26 cellular contexts compared by ENCODE assay signal in the genomic region with DNA sequence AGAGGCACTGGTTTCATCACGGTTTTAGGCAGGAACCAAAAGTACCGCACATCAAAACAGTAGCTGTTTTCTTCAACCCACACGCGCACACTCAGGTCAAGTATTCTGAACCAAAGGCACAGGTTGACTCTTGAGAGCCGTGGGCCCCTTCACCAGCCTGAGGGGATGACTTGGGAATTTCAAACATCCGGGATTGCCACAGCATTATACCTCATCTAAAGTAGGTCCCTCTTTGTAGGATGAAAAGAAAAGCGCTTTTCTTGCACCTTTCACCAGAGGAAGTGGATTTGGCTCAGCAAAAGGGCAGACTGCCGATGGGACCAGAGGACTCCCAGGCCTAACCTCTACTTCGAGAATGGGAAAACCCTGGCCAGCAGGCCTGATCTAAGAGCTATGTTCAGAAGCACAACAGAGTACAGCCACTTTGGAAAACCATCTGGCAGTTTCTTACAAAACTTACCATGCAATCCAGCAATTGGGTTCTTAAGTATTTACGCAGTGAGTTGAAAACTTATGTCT.
DNase-seq lines count a peak whose midpoint lies in the region; ATAC-seq, FAIRE-seq and TF ChIP-seq lines count a peak whose summit lies in the region.
"Had no signal": no experiment of that assay in that cellular context is flagged by ENCODE, and none has a peak within 500 bp of the region (broad histone marks: within the 10 kb centered on the region; RNA-seq: fewer than 3 reads in every experiment).

No MANE protein-coding gene starts in this region.

- H2BK12ac ChIP-seq in trophoblast cell (ENCODE audit: low read length) = no peak overlapping the region

- H3K79me2 ChIP-seq in GM23338 (replicated peaks; ENCODE audit: insufficient read depth) (no peaks in the 10 kb centered on the region), K562 (ENCODE audit: control insufficient read depth, insufficient read depth, low read length) (no peaks in the 10 kb centered on the region), trophoblast cell (ENCODE audit: control insufficient read depth, insufficient read depth, low read length, poor library complexity) (peaks cover 2% of the 10 kb centered on the region)

- H3K9me2 ChIP-seq in GM23338 (ENCODE audit: insufficient read depth) = peaks cover 6% of the 10 kb centered on the region; the same call in 1 of the 2 replicates

- no peak overlapping the region for H3K27ac Mint-ChIP-seq in GM23338
- H3K27ac Mint-ChIP-seq: activated B cell treated with CpG ODN at 0.5 μM for 24 hours; CD8-positive, alpha-beta T cell; dendritic cell treated with granulocyte-macrophage colony-stimulating factor and Interleukin-4, amounts not matched to agents 40 ng/mL and 50 ng/mL, for 4 days; stimulated activated naive CD8-positive, alpha-beta T cell treated with anti-CD3 and anti-CD28 coated beads, Interleukin-15, Interleukin-2, amounts not matched to agents 100 ng/mL and 50 ng/mL, for 24 hours had no signal

- H4K20me1 ChIP-seq in GM23338 (replicated peaks; ENCODE audit: insufficient read depth) = no peaks in the 10 kb centered on the region
- no peaks in the 10 kb centered on the region for H4K20me1 ChIP-seq in K562 (replicated peaks; ENCODE audit: control insufficient read depth, insufficient read depth, low read length)

- no peak overlapping the region for H3K23ac ChIP-seq in trophoblast cell (ENCODE audit: low read length)

- no peak for FAIRE-seq in K562 (lab: Jason Lieb, UNC)
- FAIRE-seq: endothelial cell of umbilical vein had no signal

- no peak overlapping the region for H4K91ac ChIP-seq in trophoblast cell (ENCODE audit: low read depth, low read length)

- no peak overlapping the region for H3K4me3 Mint-ChIP-seq in GM23338
- H3K4me3 Mint-ChIP-seq: activated B cell treated with CpG ODN at 0.5 μM for 24 hours; activated naive CD8-positive, alpha-beta T cell; brain; dendritic cell treated with granulocyte-macrophage colony-stimulating factor and Interleukin-4, amounts not matched to agents 40 ng/mL and 50 ng/mL, for 4 days had no signal

- intact Hi-C loops in K562 (cut with micrococcal nuclease) = loop anchor here (10.0 kb wide), 1 partner anchor 942 kb away; no protein-coding TSS in a partner anchor

- H3K27me3 ChIP-seq in GM23338 (ENCODE audit: insufficient read depth) (no peaks in the 10 kb centered on the region), K562 (ENCODE audit: control insufficient read depth in 2 of 2, insufficient read depth in 2 of 2, low read length in 2 of 2) (no peaks in the 10 kb centered on the region), trophoblast cell (ENCODE audit: insufficient read depth, low read length) (no peaks in the 10 kb centered on the region)
- H3K27me3 ChIP-seq: gastrocnemius medialis, upper lobe of left lung had no signal

- TF ChIP-seq RAD21 in K562 (CRISPR knock-in tag; conservative IDR thresholded peaks at IDR 0.05 in 1 of 2, IDR thresholded peaks at IDR 0.05 in 1 of 2) = no peak

- no peaks in the 10 kb centered on the region for H3K9me1 ChIP-seq in K562 (ENCODE audit: control insufficient read depth, insufficient read depth, low read length)

- 0 out of 2 replicates have a peak overlapping the region, but pooled peaks have one; percentile 3 for H3K4me2 ChIP-seq in GM23338
- no peak overlapping the region for H3K4me2 ChIP-seq in K562 (ENCODE audit: insufficient read depth, low read length)
- peak overlapping the region; percentile 1 for H3K4me2 ChIP-seq in trophoblast cell (ENCODE audit: low read length)

- no peak overlapping the region for H4K12ac ChIP-seq in trophoblast cell (ENCODE audit: low read depth, low read length)

- no peak for TF ChIP-seq EP300 in K562 (IDR thresholded peaks at IDR 0.05; ENCODE audit: low read length)

- peak overlapping the region; percentile 61; the same call in 1 of the 2 replicates for H3K27ac ChIP-seq in GM23338 (ENCODE audit: low read depth)
- H3K27ac ChIP-seq in K562 (ENCODE audit: extremely low read depth, low read depth, low read length) = no peak overlapping the region
- no peak overlapping the region for H3K27ac ChIP-seq in trophoblast cell (ENCODE audit: low read depth, low read length)
- H3K27ac ChIP-seq: gastrocnemius medialis, KMS-11 had no signal

- H3K9me3 Mint-ChIP-seq in GM23338 = no peaks in the 10 kb centered on the region
- H3K9me3 Mint-ChIP-seq: activated T-cell treated with anti-CD3 and anti-CD28 coated beads, Interleukin-2, amount 50 U/mL, for 4 hours; CD8-positive, alpha-beta T cell; dendritic cell treated with granulocyte-macrophage colony-stimulating factor and Interleukin-4, amounts not matched to agents 40 ng/mL and 50 ng/mL, for 4 days; stimulated activated naive CD8-positive, alpha-beta T cell treated with anti-CD3 and anti-CD28 coated beads, Interleukin-15, Interleukin-2, amounts not matched to agents 100 ng/mL and 50 ng/mL, for 24 hours had no signal

- no peak overlapping the region for H4K8ac ChIP-seq in trophoblast cell (ENCODE audit: low read depth, low read length)

- peak overlapping the region; percentile 48 for H2AFZ ChIP-seq in GM23338
- 0 out of 2 replicates have a peak overlapping the region, but pooled peaks have one; percentile 24 for H2AFZ ChIP-seq in K562 (ENCODE audit: low read depth, low read length)
- no peak overlapping the region for H2AFZ ChIP-seq in trophoblast cell (ENCODE audit: insufficient read depth, low read length, poor library complexity)

- peaks cover 16% of the 10 kb centered on the region for H3K79me1 ChIP-seq in trophoblast cell (ENCODE audit: low read length)

- TF ChIP-seq CTCF in GM23338 (conservative IDR thresholded peaks at IDR 0.05; ENCODE audit: low read depth in 2 of 2) (no peak), K562 (IDR thresholded peaks at IDR 0.05 in 2 of 3, conservative IDR thresholded peaks at IDR 0.05 in 1 of 3; ENCODE audit: insufficient read depth in 2 of 3, low read depth in 1 of 3, low read length in 3 of 3) (no peak), GM13976 (IDR thresholded peaks at IDR 0.05; ENCODE audit: borderline replicate concordance, control extremely low read depth, extremely low read depth, insufficient read depth, missing control alignments) (no peak)

- H2BK120ac ChIP-seq in trophoblast cell (ENCODE audit: insufficient read depth, low read length, poor library complexity) = no peak overlapping the region

- H3K18ac ChIP-seq in trophoblast cell (ENCODE audit: low read length) = no peak overlapping the region

- no peak overlapping the region for H2BK5ac ChIP-seq in trophoblast cell (ENCODE audit: low read depth, low read length, poor library complexity)

- peak; percentile 5 for DNase-seq in activated naive CD4-positive, alpha-beta T cell treated with Interleukin-2 at 50 U/mL for 16 hours
- no peak for DNase-seq in activated naive CD4-positive, alpha-beta T cell (lab: John Stamatoyannopoulos, UW)
- DNase-seq in GM23338 (ENCODE audit: low spot score) (peak; percentile 50), K562 (ENCODE audit: extremely low read depth in 1 of 4, low spot score in 3 of 4) (no peak), trophoblast cell (peak; percentile 35 to 56), germinal center (ENCODE audit: low spot score) (no peak), GM13976 (ENCODE audit: low spot score) (no peak)
- DNase-seq in central memory CD4-positive, alpha-beta T cell = no peak
- DNase-seq: activated B cell treated with CpG ODN at 0.5 μM for 24 hours; activated T-cell treated with anti-CD3 and anti-CD28 coated beads, Interleukin-2, amount 50 U/mL, for 4 hours; CD8-positive, alpha-beta T cell; DND-41; gastrocnemius medialis; HCEC 1CT; NCI-H1048; NCI-H2029 treated with DMSO at 0.1 percent for 48 hours; right cardiac atrium; SHP77 treated with DMSO at 0.1 percent for 48 hours; upper lobe of left lung had no signal

- no peaks in the 10 kb centered on the region for H3K36me3 Mint-ChIP-seq in GM23338 (ENCODE audit: low read depth)
- H3K36me3 Mint-ChIP-seq: activated naive CD8-positive, alpha-beta T cell; brain; CD8-positive, alpha-beta T cell had no signal

- H3K4ac ChIP-seq in trophoblast cell (ENCODE audit: low read depth, low read length) = no peak overlapping the region

- peak; percentile 78 for TF ChIP-seq POLR2A in K562 (conservative IDR thresholded peaks at IDR 0.05)

- H3K14ac ChIP-seq in trophoblast cell (ENCODE audit: low read length) = no peak overlapping the region

- no peaks in the 10 kb centered on the region for H3K36me3 ChIP-seq in GM23338 (ENCODE audit: insufficient read depth)
- H3K36me3 ChIP-seq in K562 (ENCODE audit: control insufficient read depth, insufficient read depth, low read length) = no peaks in the 10 kb centered on the region
- H3K36me3 ChIP-seq in trophoblast cell (ENCODE audit: control insufficient read depth in 1 of 2, insufficient read depth in 2 of 2, low read length in 2 of 2) = no peaks in the 10 kb centered on the region
- H3K36me3 ChIP-seq: gastrocnemius medialis, upper lobe of left lung had no signal

- H3K9ac ChIP-seq in K562 (ENCODE audit: insufficient read depth in 1 of 2, low read depth in 2 of 2, low read length in 2 of 2) = no peak overlapping the region
- no peak overlapping the region for H3K9ac ChIP-seq in trophoblast cell (ENCODE audit: low read length)
- H3K9ac ChIP-seq: KMS-11 had no signal

- no peak for ATAC-seq in GM23338
- ATAC-seq in K562 = peak; percentile 59
- ATAC-seq: activated T-cell treated with anti-CD3 and anti-CD28 coated beads, Interleukin-2, amount 50 U/mL, for 4 hours; CD8-positive, alpha-beta T cell; gastrocnemius medialis; left lobe of liver; right cardiac atrium had no signal

- no peak overlapping the region for H2AK5ac ChIP-seq in trophoblast cell (ENCODE audit: low read length)

- POLR2A ChIA-PET in K562 (lab: Yijun Ruan, JAX) = interaction anchor here (0.6 to 1.0 kb wide), 3 partner anchors 58 to 385 kb away, joined by 3 read pairs; no protein-coding TSS in a partner anchor

- H3K4me1 ChIP-seq in GM23338 (ENCODE audit: insufficient read depth) = peaks cover 30% of the 10 kb centered on the region
- H3K4me1 ChIP-seq in K562 (replicated peaks in 1 of 2; ENCODE audit: control insufficient read depth in 2 of 2, insufficient read depth in 2 of 2, low read length in 2 of 2) = 0 out of 5 replicates have a peak, but pooled peaks cover 0 to 2% of the 10 kb centered on the region in 2 experiments
- H3K4me1 ChIP-seq in trophoblast cell (ENCODE audit: control insufficient read depth in 1 of 2, insufficient read depth in 2 of 2, low read length in 2 of 2) = peaks cover 15 to 27% of the 10 kb centered on the region in 2 experiments
- H3K4me1 ChIP-seq: gastrocnemius medialis had no signal

- CTCF ChIA-PET in K562 (lab: Yijun Ruan, JAX; ENCODE audit: low intra/inter-chr PET ratio) = no interaction called here

- H3K4me1 Mint-ChIP-seq in GM23338 = peaks cover 31% of the 10 kb centered on the region

- peaks cover 3% of the 10 kb centered on the region for H3K27me3 Mint-ChIP-seq in GM23338 (ENCODE audit: insufficient read depth, low read depth, poor library complexity)
- H3K27me3 Mint-ChIP-seq: activated naive CD8-positive, alpha-beta T cell had no signal

- H3K9me3 ChIP-seq in K562 (replicated peaks; ENCODE audit: control insufficient read depth, insufficient read depth, low read depth, low read length) (no peaks in the 10 kb centered on the region), trophoblast cell (ENCODE audit: insufficient read depth, low read depth, low read length) (no peaks in the 10 kb centered on the region)
- H3K9me3 ChIP-seq: gastrocnemius medialis, upper lobe of left lung had no signal

- TSS peak; percentile 80 for BruUV-seq in K562 (replicated peaks; lab: Mats Ljungman, UMichigan)

- peaks cover 12% of the 10 kb centered on the region for H3F3A ChIP-seq in GM23338 (replicated peaks; ENCODE audit: low read depth)

- H3K4me3 ChIP-seq in GM23338 = no peak overlapping the region
- no peak overlapping the region for H3K4me3 ChIP-seq in K562
- no peak overlapping the region for H3K4me3 ChIP-seq in trophoblast cell (ENCODE audit: low read depth, low read length)
- H3K4me3 ChIP-seq: gastrocnemius medialis, upper lobe of left lung had no signal

- in situ Hi-C loops in K562 (cut with MboI) = loop anchor here (10.0 kb wide), 1 partner anchor 222 kb away; no protein-coding TSS in a partner anchor
- in situ Hi-C loops in GM13976 (cut with MboI; ENCODE audit: low sequenced_read_pairs, unreplicated experiment) = no loop called here

- WGBS in K562 (ENCODE audit: insufficient coverage, low coverage, missing lambda C conversion rate) = 38% methylated on average over 10 of the region's 10 CpGs
- WGBS in trophoblast cell (ENCODE audit: extremely low coverage, insufficient coverage, insufficient read length) = no CpG with 5 or more reads among the region's 10 CpGs

Comparison
In these comparisons a context has a peak if more than half of its experiments do, and no peak if none do; other contexts are left out.
1. DNase-seq: peak in activated naive CD4-positive, alpha-beta T cell treated with Interleukin-2 at 50 U/mL for 16 hours (single experiment), GM23338 (single experiment) and trophoblast cell (2 of 2); none in activated naive CD4-positive, alpha-beta T cell (0 of 4), K562 (0 of 4), central memory CD4-positive, alpha-beta T cell (single experiment), germinal center (single experiment) and GM13976 (single experiment).